Comparison of ENCODE assay signal across 22 cellular contexts in the genomic region with DNA sequence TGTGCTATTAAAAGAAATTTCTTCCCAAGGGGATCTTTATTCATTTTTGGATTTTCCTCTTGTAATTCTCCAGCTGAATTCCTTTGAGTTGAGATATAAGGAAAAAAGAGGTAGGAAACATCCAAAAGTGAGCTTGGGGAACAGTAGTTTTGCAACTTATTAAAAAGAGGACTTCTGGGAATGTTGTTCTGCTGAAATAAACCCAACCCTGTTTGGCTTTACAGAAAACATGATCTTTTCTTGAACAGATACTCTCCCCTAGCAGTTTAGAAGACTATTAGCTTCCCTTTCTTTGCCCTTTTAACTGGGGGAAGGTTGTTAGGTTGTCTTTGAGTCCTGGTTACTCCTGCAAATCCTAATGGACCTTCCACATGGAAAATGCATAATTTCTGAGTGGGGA.
A peak's percentile ranks its signal among the peaks of the same experiment; 100 is the strongest.
DNase-seq lines count a peak whose midpoint lies in the region; FAIRE-seq and TF ChIP-seq lines count a peak whose summit lies in the region.
"Had no signal": no experiment of that assay in that cellular context is flagged by ENCODE, and none has a peak within 500 bp of the region (broad histone marks: within the 10 kb centered on the region; RNA-seq: fewer than 3 reads in every experiment).

No MANE protein-coding gene starts in this region.

- H3K27ac ChIP-seq in adipose tissue (ENCODE audit: low read depth, low read length) (peak overlapping the region; percentile 77), hepatocyte (peak overlapping the region; percentile 83), skeletal muscle tissue (ENCODE audit: low read depth, low read length) (peak overlapping the region; percentile 58), kidney (ENCODE audit: low read depth in 2 of 2, low read length in 2 of 2) (no peak overlapping the region)
- H3K27ac ChIP-seq: C4-2B, KMS-11 had no signal

- no peaks in the 10 kb centered on the region for H3K9me3 ChIP-seq in hepatocyte (ENCODE audit: low read depth)
- peaks cover 0 to 2% (median 0%) of the 10 kb centered on the region in 3 donors for H3K9me3 ChIP-seq in skeletal muscle tissue (ENCODE audit: control insufficient read depth in 3 of 3, low read length in 3 of 3)
- no peaks in the 10 kb centered on the region for H3K9me3 ChIP-seq in kidney (ENCODE audit: control insufficient read depth in 1 of 2, low read length in 2 of 2)

- H2AFZ ChIP-seq in hepatocyte = no peak overlapping the region

- no peaks in the 10 kb centered on the region for H3K9me2 ChIP-seq in hepatocyte (replicated peaks; ENCODE audit: insufficient read depth)

- H3K4me2 ChIP-seq in hepatocyte = no peak overlapping the region
- H3K4me2 ChIP-seq: KMS-11 had no signal

- H3K27me3 ChIP-seq in hepatocyte (no peaks in the 10 kb centered on the region), skeletal muscle tissue (ENCODE audit: control insufficient read depth in 3 of 3, insufficient read depth in 3 of 3, low read length in 3 of 3) (no peaks in the 10 kb centered on the region)

- H3K36me3 ChIP-seq in hepatocyte (replicated peaks; ENCODE audit: insufficient read depth, low read depth) = no peaks in the 10 kb centered on the region
- no peaks in the 10 kb centered on the region for H3K36me3 ChIP-seq in skeletal muscle tissue (ENCODE audit: control insufficient read depth in 3 of 3, insufficient read depth in 3 of 3, low read length in 3 of 3)
- H3K36me3 ChIP-seq in kidney (ENCODE audit: control insufficient read depth in 1 of 2, insufficient read depth in 2 of 2, low read length in 2 of 2) = no peaks in the 10 kb centered on the region

- H3K9ac ChIP-seq in skeletal muscle tissue (ENCODE audit: low read depth in 1 of 3, low read length in 3 of 3) (no peak overlapping the region), kidney (ENCODE audit: low read length in 2 of 2) (no peak overlapping the region)
- H3K9ac ChIP-seq: KMS-11 had no signal

- H3K79me2 ChIP-seq in hepatocyte = no peaks in the 10 kb centered on the region

- peak; percentile 42 for DNase-seq in fibroblast of mammary gland (ENCODE audit: low read depth)
- DNase-seq in hepatocyte (ENCODE audit: low spot score) = no peak
- no peak for DNase-seq in activated CD4-positive, alpha-beta T cell treated with anti-CD3 and anti-CD28 coated beads for 1 hour
- no peak for DNase-seq in activated CD8-positive, alpha-beta memory T cell treated with anti-CD3 and anti-CD28 coated beads, Interleukin-2, amount 50 U/mL, for 4 hours
- DNase-seq in kidney = no peak
- no peak for DNase-seq in HT-29 (ENCODE audit: low spot score)
- DNase-seq: CD8-positive, alpha-beta memory T cell; DMS 273 treated with DMSO at 0.1 percent for 48 hours; DMS79 treated with DMSO at 0.1 percent for 48 hours; GF-D8; NCI-H1048; NCI-H1417; NCI-H1694; NCI-H2029 treated with DMSO at 0.1 percent for 48 hours; NCI-H69; RPMI8226; SHP77 treated with DMSO at 0.1 percent for 48 hours had no signal

- H3K4me1 ChIP-seq in hepatocyte (ENCODE audit: insufficient read depth) (peaks cover 17% of the 10 kb centered on the region), skeletal muscle tissue (ENCODE audit: control insufficient read depth in 3 of 3, insufficient read depth in 3 of 3, low read length in 3 of 3) (peaks cover 0 to 11% (median 0%) of the 10 kb centered on the region in 3 donors), kidney (ENCODE audit: control insufficient read depth in 1 of 2, insufficient read depth in 1 of 2, low read depth in 1 of 2, low read length in 2 of 2) (no peaks in the 10 kb centered on the region)

- intact Hi-C loops in kidney (cut with DNase I) = no loop called here

- no peak for FAIRE-seq in kidney (lab: Jason Lieb, UNC)
- FAIRE-seq: GM12891 had no signal

- no peak for TF ChIP-seq CTCF in fibroblast of mammary gland (conservative IDR thresholded peaks at IDR 0.05; ENCODE audit: control insufficient read depth, insufficient read depth, low read depth, low read length)
- TF ChIP-seq CTCF in hepatocyte (IDR thresholded peaks at IDR 0.05; ENCODE audit: poor library complexity) = no peak
- TF ChIP-seq CTCF in kidney (IDR thresholded peaks at IDR 0.05; ENCODE audit: borderline replicate concordance, extremely low read depth, insufficient read depth) = no peak

- H3K4me3 ChIP-seq in fibroblast of mammary gland (ENCODE audit: control insufficient read depth, low read depth, low read length) (no peak overlapping the region), hepatocyte (no peak overlapping the region), skeletal muscle tissue (ENCODE audit: low read length in 3 of 3) (no peak overlapping the region), kidney (ENCODE audit: low read length in 2 of 2) (no peak overlapping the region)

- H4K20me1 ChIP-seq in hepatocyte (ENCODE audit: insufficient read depth, poor library complexity, severe bottlenecking) = no peaks in the 10 kb centered on the region

Comparison
In these comparisons a context has a peak if more than half of its experiments do, and no peak if none do; other contexts are left out.
1. H3K27ac ChIP-seq: peak in adipose tissue (single experiment), hepatocyte (single experiment) and skeletal muscle tissue (single experiment); none in kidney (0 of 2).